Comparison of ENCODE assay signal across 8 cellular contexts in the genomic region with DNA sequence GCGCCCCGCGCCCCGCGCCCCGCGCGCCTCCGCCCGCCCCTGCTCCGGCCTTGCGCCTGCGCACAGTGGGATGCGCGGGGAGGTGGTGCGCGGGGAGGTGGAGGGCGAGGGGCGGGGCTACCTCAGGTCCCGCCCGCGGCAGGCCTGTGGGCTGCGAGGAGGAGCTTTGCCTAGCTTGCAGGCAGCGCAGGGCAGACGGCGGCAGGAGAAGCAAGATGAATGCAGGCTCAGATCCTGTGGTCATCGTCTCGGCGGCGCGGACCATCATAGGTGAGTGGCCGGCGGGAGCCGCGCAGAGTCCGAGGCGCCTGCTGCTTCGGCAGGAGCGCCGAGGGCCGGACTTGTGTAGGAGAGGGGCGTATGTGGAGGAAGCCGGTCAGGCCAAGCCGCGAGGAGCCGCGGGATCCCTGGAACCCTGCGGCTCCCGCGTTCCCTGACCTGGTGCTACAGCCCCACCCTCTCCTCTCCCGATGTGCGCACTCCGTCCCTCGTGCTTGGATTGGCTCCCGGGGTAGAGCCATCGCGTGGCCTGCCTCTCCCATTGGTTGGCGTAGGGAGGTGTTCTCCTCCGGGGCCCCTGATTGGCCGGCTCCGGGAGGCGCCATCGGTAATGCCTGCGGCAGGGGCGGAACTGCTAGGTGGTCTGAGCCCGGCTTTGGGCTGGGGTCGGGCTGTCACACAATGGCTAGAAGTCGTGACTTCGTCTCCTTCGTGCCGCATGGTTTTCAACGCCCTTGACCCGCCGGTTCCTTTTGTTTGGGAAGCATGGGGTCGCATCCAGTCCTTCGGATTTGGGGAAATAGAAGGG. TPM values are rescaled to one million over a fixed set of nuclear protein-coding genes. Genes with fewer than 3 reads are reported as not detected.
DNase-seq lines count a peak whose midpoint lies in the region; TF ChIP-seq lines count a peak whose summit lies in the region.

A gene (plus strand): TSS at position 173 of the 808 bp plus-strand sequence. CDS start 43 bp downstream, at position 216.

- H3K4me3 ChIP-seq in HFF-Myc (replicated peaks; ENCODE audit: low read depth, low read length): peak within 1 kb of the TSS; percentile 70
- H3K4me3 ChIP-seq in SJSA1: peak within 1 kb of the TSS; percentile 71
- peak within 1 kb of the TSS; percentile 82 for H3K4me3 ChIP-seq in fibroblast of villous mesenchyme (ENCODE audit: low read depth, low read length)
- peak within 1 kb of the TSS; percentile 79 to 91 (median 84) for H3K4me3 ChIP-seq in stomach

- H3K27me3 ChIP-seq in SJSA1 (replicated peaks) (no peaks in the 10 kb centered on the region), stomach (no peaks in the 10 kb centered on the region)

- H3K4me3 Mint-ChIP-seq in neural crest cell: peak within 1 kb of the TSS; percentile 95

- H3K36me3 ChIP-seq in SJSA1 (peaks cover 68% of the 10 kb centered on the region), stomach (peaks cover 17 to 47% (median 40%) of the 10 kb centered on the region in 4 donors)

- intact Hi-C loops in stomach (cut with DNase I; ENCODE audit: low total_unique reads): no loop called here

- H3K27me3 Mint-ChIP-seq in neural crest cell (ENCODE audit: low read depth): peaks cover 6% of the 10 kb centered on the region

- H3K9me3 Mint-ChIP-seq in neural crest cell: no peaks in the 10 kb centered on the region

- no peak for TF ChIP-seq EP300 in stomach (IDR thresholded peaks at IDR 0.05)

- H3K27ac ChIP-seq in SJSA1: peak within 1 kb of the TSS; percentile 94
- H3K27ac ChIP-seq in stomach: peak within 1 kb of the TSS; percentile 99 to 100 (median 99)

- TF ChIP-seq POLR2A in stomach (IDR thresholded peaks at IDR 0.05): peak in 1 of 4 donors; percentile 26

- peaks cover 50% of the 10 kb centered on the region for H3K4me1 Mint-ChIP-seq in neural crest cell

- peaks cover 49% of the 10 kb centered on the region for H3K4me1 ChIP-seq in SJSA1 (replicated peaks)
- H3K4me1 ChIP-seq in stomach: peaks cover 8 to 50% (median 35%) of the 10 kb centered on the region in 4 donors

- no peaks in the 10 kb centered on the region for H3K9me3 ChIP-seq in SJSA1 (replicated peaks)
- H3K9me3 ChIP-seq in stomach: no peaks in the 10 kb centered on the region

- peak within 1 kb of the TSS; percentile 99 for H3K27ac Mint-ChIP-seq in neural crest cell (ENCODE audit: unreplicated experiment)

- DNase-seq in GM04503 (ENCODE audit: low read depth) (peak; percentile 65), HFF-Myc (ENCODE audit: extremely low read depth, low read depth) (peak; percentile 80), MV-4-11 (lab: John Stamatoyannopoulos, UW) (peak; percentile 93), SJSA1 (ENCODE audit: low read depth in 1 of 2, low spot score in 2 of 2) (peak; percentile 95 to 97), fibroblast of villous mesenchyme (ENCODE audit: low read depth) (peak; percentile 95), neural crest cell (ENCODE audit: low read depth, low spot score) (peak; percentile 88), stomach (peak; percentile 97)
- DNase-seq in activated gamma-delta T cell treated with anti-CD3 and anti-CD28 coated beads, Interleukin-2, amount 50 U/mL, for 16 hours (ENCODE audit: low read depth): peak; percentile 84

- no peak for TF ChIP-seq CTCF in HFF-Myc (IDR thresholded peaks at IDR 0.05; ENCODE audit: low read depth, low read length, missing control alignments)
- TF ChIP-seq CTCF in fibroblast of villous mesenchyme (IDR thresholded peaks at IDR 0.05; ENCODE audit: insufficient read depth, low read depth, low read length): no peak
- no peak for TF ChIP-seq CTCF in neural crest cell (conservative IDR thresholded peaks at IDR 0.05)
- no peak for TF ChIP-seq CTCF in stomach (IDR thresholded peaks at IDR 0.05)

- 0 to 1% (median 0%) methylated on average over 25 to 76 of the region's 76 CpGs for WGBS in stomach, 5 donors

- peaks cover 39% of the 10 kb centered on the region for H3K36me3 Mint-ChIP-seq in neural crest cell (ENCODE audit: low read depth)

RNA-seq across cellular contexts. Expression of the gene that starts here (rescaled TPM):
- total RNA-seq in SJSA1 (2014; rRNA removed; shearing (Covaris generic)): 81.8 and 120 TPM in 2 replicates
- total RNA-seq in fibroblast of villous mesenchyme: 115 and 119 TPM in 2 replicates
- total RNA-seq in neural crest cell: 419 and 443 TPM in 2 replicates
- 10 to 100 TPM in 2 of 5 donors, 1 to 10 TPM in 2, under 1 TPM in 1; 0.58 to 82.1 (median 2.5) TPM for total RNA-seq in stomach
- polyA plus RNA-seq in stomach: 10 to 100 TPM; 35.0 to 43.6 (median 39.7) TPM

Comparison
In these comparisons a context has a peak if more than half of its experiments do, and no peak if none do; other contexts are left out.
1. Peak in every context shown above with its lines: DNase-seq, H3K4me3 ChIP-seq and H3K27ac ChIP-seq.